Comparison of ENCODE assay signal across 15 cellular contexts in genomic region chr5:123455095-123455494, GRCh38. TPM values are rescaled to one million over a fixed set of nuclear protein-coding genes. Genes with fewer than 3 reads are reported as not detected.
A peak's percentile ranks its signal among the peaks of the same experiment; 100 is the strongest.
DNase-seq lines count a peak whose midpoint lies in the region; ATAC-seq and TF ChIP-seq lines count a peak whose summit lies in the region.
"Had no signal": no experiment of that assay in that cellular context is flagged by ENCODE, and none has a peak within 500 bp of the region (broad histone marks: within the 10 kb centered on the region; RNA-seq: fewer than 3 reads in every experiment).

No MANE protein-coding gene starts in this region.

- TF ChIP-seq CTCF in mesothelial cell of epicardium (IDR thresholded peaks at IDR 0.05; ENCODE audit: unreplicated experiment): no peak

- peak overlapping the region; percentile 59; the same call in 1 of the 2 replicates for H3K27ac ChIP-seq in SK-N-MC
- H3K27ac ChIP-seq: dorsolateral prefrontal cortex had no signal

- no peaks in the 10 kb centered on the region for H3K27me3 Mint-ChIP-seq in mesothelial cell of epicardium (ENCODE audit: low read depth)

- no peak overlapping the region for H3K9ac ChIP-seq in SK-N-MC (ENCODE audit: insufficient read length)

- DNase-seq in SK-N-MC (ENCODE audit: low read depth, low spot score): no peak
- no peak for DNase-seq in activated CD4-positive, alpha-beta T cell treated with anti-CD3 and anti-CD28 coated beads for 48 hours
- DNase-seq in HUDEP-2 (lab: John Stamatoyannopoulos, UW; ENCODE audit: unreplicated experiment in 76 of 76): no peak
- DNase-seq in mesothelial cell of epicardium (ENCODE audit: low spot score in 2 of 2, unreplicated experiment in 2 of 2): no peak
- no peak for DNase-seq in NCI-H526 treated with DMSO at 0.1 percent for 48 hours (lab: John Stamatoyannopoulos, UW)
- DNase-seq: dorsolateral prefrontal cortex, GOT3, left colon, NCI-H1930 had no signal

- H3K36me3 Mint-ChIP-seq in mesothelial cell of epicardium: no peaks in the 10 kb centered on the region

- no peaks in the 10 kb centered on the region for H3K9me3 Mint-ChIP-seq in mesothelial cell of epicardium
- H3K9me3 Mint-ChIP-seq: T-helper 2 cell treated with Interferon-gamma antibody and Interleukin-4, amounts not matched to agents 5 μg/mL and 100 μg/mL, for 36 hours had no signal

- H3K4me3 Mint-ChIP-seq in mesothelial cell of epicardium: no peak overlapping the region
- H3K4me3 Mint-ChIP-seq: neural crest cell; T-helper 2 cell treated with Interferon-gamma antibody and Interleukin-4, amounts not matched to agents 5 μg/mL and 100 μg/mL, for 36 hours had no signal

- H3K4me3 ChIP-seq in SK-N-MC: peak overlapping the region; percentile 28
- H3K4me3 ChIP-seq: dorsolateral prefrontal cortex had no signal

- no peaks in the 10 kb centered on the region for H3K9me3 ChIP-seq in SK-N-MC (ENCODE audit: low read depth, low read length)

- ATAC-seq in GM18870 (IDR thresholded peaks at IDR 0.05; ENCODE audit: unreplicated experiment) (peak; percentile 30), GM21619 (IDR thresholded peaks at IDR 0.05; ENCODE audit: unreplicated experiment) (peak; percentile 32), HG03196 (IDR thresholded peaks at IDR 0.05; ENCODE audit: unreplicated experiment) (peak; percentile 42)
- ATAC-seq: HepG2 had no signal

- H3K4me1 Mint-ChIP-seq in mesothelial cell of epicardium: peaks cover 20% of the 10 kb centered on the region

- no peak overlapping the region for H3K27ac Mint-ChIP-seq in mesothelial cell of epicardium
- H3K27ac Mint-ChIP-seq: T-helper 2 cell treated with Interferon-gamma antibody and Interleukin-4, amounts not matched to agents 5 μg/mL and 100 μg/mL, for 36 hours had no signal

- H3K36me3 ChIP-seq in SK-N-MC (ENCODE audit: insufficient read depth, low read length): no peaks in the 10 kb centered on the region

RNA-seq across cellular contexts. Expression of gene CEP120, which starts 31.9 kb away (rescaled TPM):
- 23.0 to 27.9 TPM (median 23.4 TPM) in 3 replicates for total RNA-seq in mesothelial cell of epicardium

RNA-seq across cellular contexts. Expression of gene CSNK1G3, which starts 56.9 kb away (rescaled TPM):
- 60.9 to 67.0 TPM (median 63.9 TPM) in 3 replicates for total RNA-seq in mesothelial cell of epicardium
